ENCODE assay signal across 16 cellular contexts in the genomic region with DNA sequence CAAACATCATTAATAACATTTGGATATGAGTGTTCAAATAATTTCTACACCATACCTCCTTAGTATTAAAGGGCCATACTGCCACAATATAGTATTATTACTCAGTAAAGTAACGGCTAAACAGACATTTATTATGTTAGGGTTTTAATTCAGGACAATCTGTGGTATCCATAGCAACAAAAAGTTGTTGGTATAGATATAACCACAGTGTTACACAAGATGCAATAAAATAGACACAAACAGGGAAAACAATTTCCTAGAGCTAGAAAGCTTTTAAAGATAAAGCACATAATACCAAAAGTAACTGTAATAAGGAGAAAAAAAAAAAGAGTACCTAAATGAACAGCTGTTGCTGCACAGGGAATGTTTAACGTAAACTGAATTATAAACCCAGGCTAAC. TPM values are rescaled to one million over a fixed set of nuclear protein-coding genes. Genes with fewer than 3 reads are reported as not detected.
DNase-seq lines count a peak whose midpoint lies in the region; ATAC-seq and TF ChIP-seq lines count a peak whose summit lies in the region.
"Had no signal": no experiment of that assay in that cellular context is flagged by ENCODE, and none has a peak within 500 bp of the region (broad histone marks: within the 10 kb centered on the region; RNA-seq: fewer than 3 reads in every experiment).

No MANE protein-coding gene starts in this region.

- DNase-seq in activated T-cell treated with anti-CD3 and anti-CD28 coated beads, Interleukin-2, amount 50 U/mL, for 24 hours: no peak
- DNase-seq in activated T-cell treated with anti-CD3 and anti-CD28 coated beads, Interleukin-2, amount 50 U/mL, for 1 hour: no peak
- DNase-seq in amniotic epithelial cell (ENCODE audit: low read depth) (peak; percentile 17), mucosa of descending colon (no peak), G401 (ENCODE audit: low spot score) (no peak), smooth muscle cell (lab: John Stamatoyannopoulos, UW; ENCODE audit: unreplicated experiment) (no peak), GM13976 (ENCODE audit: low spot score) (no peak)
- DNase-seq: AML-193; Caco-2; CD8-positive, alpha-beta memory T cell; DND-41; GF-D8; HCEC 1CT had no signal

- peak; percentile 73 for ATAC-seq in mucosa of descending colon

- no peaks in the 10 kb centered on the region for H3K9me3 Mint-ChIP-seq in activated T-cell treated with anti-CD3 and anti-CD28 coated beads, Interleukin-2, amount 50 U/mL, for 24 hours
- H3K9me3 Mint-ChIP-seq: CD8-positive, alpha-beta memory T cell had no signal

- H3F3A ChIP-seq in smooth muscle cell (ENCODE audit: low read depth): peaks cover 3% of the 10 kb centered on the region

- H3K79me2 ChIP-seq in ACC112 (ENCODE audit: control insufficient read depth, insufficient read depth, low read length, unreplicated experiment) (peaks cover 10% of the 10 kb centered on the region), smooth muscle cell (ENCODE audit: low read depth) (no peaks in the 10 kb centered on the region)

- H3K4me2 ChIP-seq in smooth muscle cell: no peak overlapping the region
- H3K4me2 ChIP-seq: BLaER1 had no signal

- H3K36me3 ChIP-seq in ACC112 (ENCODE audit: insufficient read depth, low read length) (peaks cover 40% of the 10 kb centered on the region), mucosa of descending colon (ENCODE audit: low read depth) (no peaks in the 10 kb centered on the region), smooth muscle cell (ENCODE audit: low read depth) (peaks cover 6% of the 10 kb centered on the region)

- H3K36me3 Mint-ChIP-seq in activated T-cell treated with anti-CD3 and anti-CD28 coated beads, Interleukin-2, amount 50 U/mL, for 24 hours (ENCODE audit: low read depth): peaks cover 86% of the 10 kb centered on the region

- intact Hi-C loops in mucosa of descending colon (cut with DNase I, micrococcal nuclease): no loop called here

- no peaks in the 10 kb centered on the region for H3K27me3 Mint-ChIP-seq in activated T-cell treated with anti-CD3 and anti-CD28 coated beads, Interleukin-2, amount 50 U/mL, for 24 hours
- H3K27me3 Mint-ChIP-seq: CD8-positive, alpha-beta memory T cell had no signal

- H3K9me3 ChIP-seq in mucosa of descending colon (no peaks in the 10 kb centered on the region), smooth muscle cell (replicated peaks; ENCODE audit: low read depth) (no peaks in the 10 kb centered on the region)
- H3K9me3 ChIP-seq: BLaER1, Caco-2 had no signal

- H4K20me1 ChIP-seq in smooth muscle cell (ENCODE audit: low read depth): peaks cover 25% of the 10 kb centered on the region

- peaks cover 58% of the 10 kb centered on the region for H3K4me1 Mint-ChIP-seq in activated T-cell treated with anti-CD3 and anti-CD28 coated beads, Interleukin-2, amount 50 U/mL, for 24 hours (ENCODE audit: low read depth)

- H3K27ac ChIP-seq in ACC112 (ENCODE audit: low read depth, low read length): peak overlapping the region; percentile 1; the same call in 1 of the 2 replicates
- no peak overlapping the region for H3K27ac ChIP-seq in smooth muscle cell (ENCODE audit: low read depth)
- H3K27ac ChIP-seq: 22Rv1, BLaER1 had no signal

- H3K27me3 ChIP-seq in ACC112 (ENCODE audit: insufficient read depth, low read length) (no peaks in the 10 kb centered on the region), smooth muscle cell (ENCODE audit: low read depth) (no peaks in the 10 kb centered on the region)
- H3K27me3 ChIP-seq: BLaER1 had no signal

- H2AFZ ChIP-seq in ACC112 (ENCODE audit: low read length, unreplicated experiment) (no peak overlapping the region), smooth muscle cell (ENCODE audit: low read depth) (no peak overlapping the region)

- WGBS in smooth muscle cell (ENCODE audit: low lambda C conversion rate): 86% methylated on average over 2 of the region's 2 CpGs

- no peak overlapping the region for H3K4me3 Mint-ChIP-seq in activated T-cell treated with anti-CD3 and anti-CD28 coated beads, Interleukin-2, amount 50 U/mL, for 24 hours
- H3K4me3 Mint-ChIP-seq: CD8-positive, alpha-beta memory T cell had no signal

- H3K4me1 ChIP-seq in ACC112 (ENCODE audit: control insufficient read depth, insufficient read depth, low read length, unreplicated experiment): peaks cover 8% of the 10 kb centered on the region
- peaks cover 12% of the 10 kb centered on the region for H3K4me1 ChIP-seq in mucosa of descending colon (ENCODE audit: low read depth)
- no peaks in the 10 kb centered on the region for H3K4me1 ChIP-seq in smooth muscle cell (ENCODE audit: low read depth)
- H3K4me1 ChIP-seq: BLaER1, Caco-2 had no signal

- in situ Hi-C loops in G401 (cut with HindIII; ENCODE audit: low sequenced_read_pairs): no loop called here
- in situ Hi-C loops in GM13976 (cut with MboI; ENCODE audit: low sequenced_read_pairs, unreplicated experiment): no loop called here

- H3K27ac Mint-ChIP-seq in activated T-cell treated with anti-CD3 and anti-CD28 coated beads, Interleukin-2, amount 50 U/mL, for 24 hours: peak overlapping the region; percentile 37

- H3K4me3 ChIP-seq in ACC112 (ENCODE audit: low read depth, low read length): no peak overlapping the region
- no peak overlapping the region for H3K4me3 ChIP-seq in mucosa of descending colon
- H3K4me3 ChIP-seq in smooth muscle cell: no peak overlapping the region
- H3K4me3 ChIP-seq: BLaER1 had no signal

- TF ChIP-seq CTCF in mucosa of descending colon (IDR thresholded peaks at IDR 0.05) (no peak), smooth muscle cell (IDR thresholded peaks at IDR 0.05; ENCODE audit: borderline replicate concordance, insufficient read depth, poor library complexity, severe bottlenecking) (no peak), GM13976 (IDR thresholded peaks at IDR 0.05; ENCODE audit: borderline replicate concordance, control extremely low read depth, extremely low read depth, insufficient read depth, missing control alignments) (no peak)

- H3K9ac ChIP-seq in smooth muscle cell (ENCODE audit: low read depth): no peak overlapping the region
- H3K9ac ChIP-seq: BLaER1 had no signal

RNA-seq across cellular contexts. Expression of a gene that starts 16.1 kb away (rescaled TPM):
- total RNA-seq in mucosa of descending colon: 100 to 1,000 TPM in 2 of 3 donors, 10 to 100 TPM in 1; 99.9 to 115 (median 101) TPM
- 257 and 284 TPM in 2 replicates for total RNA-seq in G401 (2014; rRNA removed; shearing (Covaris generic))
- total RNA-seq in smooth muscle cell: 172 and 224 TPM in 2 replicates
- 133 and 162 TPM in 2 replicates for polyA plus RNA-seq in smooth muscle cell

RNA-seq across cellular contexts. Expression of a gene that starts 28.3 kb away (rescaled TPM):
- total RNA-seq in mucosa of descending colon (10 to 100 TPM in 1 of 3 donors, 1 to 10 TPM in 2; 1.7 to 18.2 (median 3.4) TPM), smooth muscle cell (15.4 and 22.1 TPM in 2 replicates)
- 110 and 135 TPM in 2 replicates for total RNA-seq in G401 (2014; rRNA removed; shearing (Covaris generic))
- 18.6 and 20.1 TPM in 2 replicates for polyA plus RNA-seq in smooth muscle cell
